8 cellular contexts compared by ENCODE assay signal in genomic region chr16:28879261-28879840, GRCh38. TPM values are rescaled to one million over a fixed set of nuclear protein-coding genes. Genes with fewer than 3 reads are reported as not detected.
DNase-seq lines count a peak whose midpoint lies in the region; ATAC-seq and TF ChIP-seq lines count a peak whose summit lies in the region.

No MANE protein-coding gene starts in this region.

- 0 to 8% (median 2%) methylated on average over 6 to 27 of the region's 27 CpGs for WGBS in adrenal gland, 4 donors

- H3K4me3 ChIP-seq in adrenal gland (peak overlapping the region in 3 of 4 donors; percentile 7 to 59 (median 18)), thoracic aorta (peak overlapping the region; percentile 94)

- H3K4me1 Mint-ChIP-seq in activated T-cell treated with anti-CD3 and anti-CD28 coated beads, Interleukin-2, amount 50 U/mL, for 24 hours (ENCODE audit: low read depth) = peaks cover 24% of the 10 kb centered on the region

- peak overlapping the region; percentile 87 for H3K27ac Mint-ChIP-seq in activated T-cell treated with anti-CD3 and anti-CD28 coated beads, Interleukin-2, amount 50 U/mL, for 24 hours

- H3K4me3 Mint-ChIP-seq in activated T-cell treated with anti-CD3 and anti-CD28 coated beads, Interleukin-2, amount 50 U/mL, for 24 hours = peak overlapping the region; percentile 91

- TF ChIP-seq CTCF in adrenal gland (IDR thresholded peaks at IDR 0.05) (no peak), thoracic aorta (IDR thresholded peaks at IDR 0.05) (no peak)

- H3K36me3 ChIP-seq in adrenal gland (replicated peaks in 1 of 2) = no peaks in the 10 kb centered on the region
- peaks cover under 1% of the 10 kb centered on the region for H3K36me3 ChIP-seq in thoracic aorta

- H3K27me3 Mint-ChIP-seq in activated T-cell treated with anti-CD3 and anti-CD28 coated beads, Interleukin-2, amount 50 U/mL, for 24 hours = peaks cover 12% of the 10 kb centered on the region

- H3K4me1 ChIP-seq in adrenal gland (replicated peaks in 1 of 2) (peaks cover 9 to 11% of the 10 kb centered on the region in 2 donors), thoracic aorta (ENCODE audit: control insufficient read depth in 1 of 2, low read depth in 2 of 2) (peaks cover 8 to 14% of the 10 kb centered on the region in 2 donors)

- ATAC-seq in HG03196 (IDR thresholded peaks at IDR 0.05; ENCODE audit: unreplicated experiment) = peak; percentile 27
- peak; percentile 57 for ATAC-seq in left colon
- no peak for ATAC-seq in thoracic aorta (ENCODE audit: insufficient number of reproducible peaks, low FRiP score, low read depth)

- no peak for DNase-seq in activated T-cell treated with anti-CD3 and anti-CD28 coated beads, Interleukin-2, amount 50 U/mL, for 24 hours
- no peak for DNase-seq in activated T-cell treated with anti-CD3 and anti-CD28 coated beads, Interleukin-2, amount 50 U/mL, for 48 hours
- DNase-seq in adrenal gland (no peak), left colon (no peak), thoracic aorta (ENCODE audit: low spot score) (no peak), RPMI8226 (no peak), GF-D8 (lab: John Stamatoyannopoulos, UW) (no peak)

- H3K9me3 ChIP-seq in adrenal gland (replicated peaks in 1 of 3) = no peaks in the 10 kb centered on the region
- no peaks in the 10 kb centered on the region for H3K9me3 ChIP-seq in thoracic aorta

- H3K27ac ChIP-seq in adrenal gland (no peak overlapping the region), thoracic aorta (no peak overlapping the region)

- H3K36me3 Mint-ChIP-seq in activated T-cell treated with anti-CD3 and anti-CD28 coated beads, Interleukin-2, amount 50 U/mL, for 24 hours (ENCODE audit: low read depth) = peaks cover 11% of the 10 kb centered on the region

- TF ChIP-seq POLR2A in adrenal gland (IDR thresholded peaks at IDR 0.05) = no peak

- no peaks in the 10 kb centered on the region for H3K9me3 Mint-ChIP-seq in activated T-cell treated with anti-CD3 and anti-CD28 coated beads, Interleukin-2, amount 50 U/mL, for 24 hours

- no peaks in the 10 kb centered on the region for H3K27me3 ChIP-seq in adrenal gland
- H3K27me3 ChIP-seq in thoracic aorta (replicated peaks; ENCODE audit: insufficient read depth) = no peaks in the 10 kb centered on the region

- intact Hi-C loops in adrenal gland (cut with DNase I) = loop anchor here in 1 of 2 donors (5.0 kb wide), 1 partner anchor 58 kb away; no protein-coding TSS in a partner anchor
- intact Hi-C loops in left colon (cut with DNase I, micrococcal nuclease) = no loop called here

RNA-seq across cellular contexts. Expression of gene ATP2A1, which starts 1.1 kb away (rescaled TPM):
- total RNA-seq in adrenal gland (1 to 10 TPM in 2 of 8 donors, under 1 TPM in 5, not detected in 1; 0.17 to 1.2 (median 0.95) TPM), left colon (1 to 10 TPM in 1 of 2 donors, under 1 TPM in 1; 0.47 to 1.3 TPM), thoracic aorta (under 1 TPM; 0.41 to 0.42 TPM)
- 1 to 10 TPM in 1 of 3 donors, under 1 TPM in 2; 0.05 to 1.1 (median 0.88) TPM for polyA plus RNA-seq in adrenal gland

RNA-seq across cellular contexts. Expression of gene SH2B1, which starts 15.7 kb away (rescaled TPM):
- total RNA-seq in adrenal gland (100 to 1,000 TPM in 1 of 8 donors, 10 to 100 TPM in 7; 30.8 to 108 (median 58.6) TPM), left colon (10 to 100 TPM; 84.3 to 90.0 TPM), thoracic aorta (10 to 100 TPM; 32.5 to 45.1 TPM)
- 100 to 1,000 TPM in 2 of 3 donors, 10 to 100 TPM in 1; 17.1 to 236 (median 119) TPM for polyA plus RNA-seq in adrenal gland

RNA-seq across cellular contexts. Expression of gene TUFM, which starts 33.2 kb away (rescaled TPM):
- total RNA-seq in adrenal gland (100 to 1,000 TPM; 144 to 239 (median 208) TPM), left colon (100 to 1,000 TPM; 221 to 301 TPM), thoracic aorta (10 to 100 TPM; 48.9 to 50.2 TPM)
- polyA plus RNA-seq in adrenal gland = 100 to 1,000 TPM; 173 to 323 (median 181) TPM

RNA-seq across cellular contexts. Expression of gene RABEP2, which starts 45.7 kb away (rescaled TPM):
- total RNA-seq in adrenal gland (100 to 1,000 TPM in 1 of 8 donors, 10 to 100 TPM in 7; 18.6 to 108 (median 47.7) TPM), left colon (10 to 100 TPM; 39.6 to 41.4 TPM), thoracic aorta (10 to 100 TPM; 18.3 to 62.0 TPM)
- 100 to 1,000 TPM in 1 of 3 donors, 10 to 100 TPM in 1, 1 to 10 TPM in 1; 1.4 to 121 (median 57.1) TPM for polyA plus RNA-seq in adrenal gland

RNA-seq across cellular contexts. Expression of gene CD19, which starts 52.4 kb away (rescaled TPM):
- total RNA-seq in adrenal gland (1 to 10 TPM in 1 of 8 donors, under 1 TPM in 5, not detected in 2; 0.32 to 1.8 (median 0.46) TPM), left colon (1 to 10 TPM in 1 of 2 donors, under 1 TPM in 1; 0.64 to 1.2 TPM), thoracic aorta (not detected)
- polyA plus RNA-seq in adrenal gland = under 1 TPM; 0.26 to 0.88 (median 0.40) TPM
